In the genomic region with DNA sequence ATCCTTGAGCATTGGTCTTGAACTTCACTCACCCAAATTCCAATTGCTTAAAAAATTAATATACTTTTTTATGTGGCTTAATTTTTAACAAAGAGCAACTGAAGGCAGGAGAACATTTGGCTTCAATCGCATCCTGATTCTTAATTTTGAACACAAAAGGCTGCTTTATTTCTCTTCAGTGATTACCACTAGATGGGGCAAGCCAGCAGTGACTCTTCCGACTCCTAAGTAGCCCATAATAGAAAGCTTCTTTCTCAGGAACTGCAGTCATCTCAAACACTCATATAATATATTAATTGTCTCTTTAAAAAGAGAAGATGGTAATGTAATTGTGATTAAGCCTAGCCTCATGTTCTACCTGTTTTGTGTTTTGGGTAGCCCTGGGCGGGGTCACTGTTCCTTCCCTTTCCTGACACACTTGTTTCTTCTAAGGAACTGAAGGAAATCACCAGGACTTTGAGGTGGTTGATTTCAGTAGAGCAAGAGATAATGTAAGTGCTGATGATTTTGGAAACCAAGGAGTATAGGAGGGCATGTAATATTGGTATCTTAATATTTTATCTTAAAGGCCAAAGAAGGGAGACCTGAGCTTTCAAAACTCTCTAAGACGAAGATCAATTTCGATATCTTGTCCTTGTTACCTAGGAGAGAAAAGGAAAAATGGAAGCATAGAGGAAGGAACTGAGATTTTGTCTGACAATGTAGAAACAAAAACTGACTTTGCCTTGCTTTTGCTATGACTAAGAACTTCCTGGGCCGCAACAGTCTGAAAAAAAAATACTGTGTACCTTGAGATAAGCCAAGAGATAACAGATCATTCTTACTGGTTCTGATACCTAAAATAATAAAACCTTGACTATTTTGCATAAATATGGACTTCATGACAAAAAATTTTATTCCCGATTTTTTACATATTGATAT, we compare ENCODE assay signal across 8 cellular contexts.
DNase-seq lines count a peak whose midpoint lies in the region; ATAC-seq and TF ChIP-seq lines count a peak whose summit lies in the region.

No MANE protein-coding gene starts in this region.

- H2BK15ac ChIP-seq in IMR-90 (ENCODE audit: low read depth, low read length), result no peak overlapping the region

- no peaks in the 10 kb centered on the region for H3K9me1 ChIP-seq in IMR-90 (ENCODE audit: insufficient read depth, low read length)

- TF ChIP-seq CTCF in IMR-90 (conservative IDR thresholded peaks at IDR 0.05; ENCODE audit: low read depth, low read length) (peak; percentile 53), fibroblast of lung (conservative IDR thresholded peaks at IDR 0.05 in 1 of 2, IDR thresholded peaks at IDR 0.05 in 1 of 2; ENCODE audit: low read depth in 1 of 2, low read length in 2 of 2) (peak; percentile 54 to 72), psoas muscle (IDR thresholded peaks at IDR 0.05) (peak; percentile 38)

- H3K4me3 ChIP-seq in IMR-90 (ENCODE audit: insufficient read depth, low read depth, low read length), result no peak overlapping the region
- H3K4me3 ChIP-seq in SK-N-MC, result no peak overlapping the region
- H3K4me3 ChIP-seq in fibroblast of lung (replicated peaks in 1 of 4; ENCODE audit: control extremely low read depth in 1 of 4, insufficient read depth in 1 of 4, low read depth in 3 of 4, low read length in 4 of 4), result no peak overlapping the region
- H3K4me3 ChIP-seq in psoas muscle, result no peak overlapping the region

- H3K27ac ChIP-seq in IMR-90 (ENCODE audit: insufficient read depth, low read length) (no peak overlapping the region), SK-N-MC (no peak overlapping the region), fibroblast of lung (ENCODE audit: insufficient read depth, low read length) (no peak overlapping the region), psoas muscle (no peak overlapping the region)

- no peaks in the 10 kb centered on the region for H3K36me3 ChIP-seq in IMR-90 (ENCODE audit: control insufficient read depth, insufficient read depth, low read length)
- H3K36me3 ChIP-seq in SK-N-MC (ENCODE audit: insufficient read depth, low read length), result no peaks in the 10 kb centered on the region
- H3K36me3 ChIP-seq in fibroblast of lung (ENCODE audit: control insufficient read depth, insufficient read depth, low read length), result no peaks in the 10 kb centered on the region
- H3K36me3 ChIP-seq in psoas muscle (ENCODE audit: insufficient read depth in 1 of 2, low read depth in 1 of 2), result no peaks in the 10 kb centered on the region

- H4K8ac ChIP-seq in IMR-90 (ENCODE audit: low read depth in 2 of 2, low read length in 2 of 2), result no peak overlapping the region

- dilution Hi-C loops in IMR-90 (cut with HindIII; ENCODE audit: low sequenced_read_pairs, unreplicated experiment), result no loop called here

- H2BK5ac ChIP-seq in IMR-90 (ENCODE audit: low read depth, low read length, poor library complexity, severe bottlenecking), result no peak overlapping the region

- DNase-seq in COR-L47 (lab: John Stamatoyannopoulos, UW) (peak; percentile 51), IMR-90 (peak; percentile 35), SK-N-MC (ENCODE audit: low read depth, low spot score) (no peak), fibroblast of lung (ENCODE audit: low read depth in 2 of 2) (peak; percentile 38 to 53), psoas muscle (no peak), OCI-M2 (lab: John Stamatoyannopoulos, UW; ENCODE audit: unreplicated experiment) (no peak), NCI-H226 (no peak)

- no peak overlapping the region for H3K23ac ChIP-seq in IMR-90 (ENCODE audit: low read depth, low read length)

- ATAC-seq in GM18867 (IDR thresholded peaks at IDR 0.05; ENCODE audit: unreplicated experiment) (peak; percentile 69), IMR-90 (ENCODE audit: low read depth) (peak; percentile 51; the same call in 1 of the 2 replicates), psoas muscle (no peak)

- WGBS in IMR-90 (ENCODE audit: extremely low coverage in 2 of 2, insufficient read length in 1 of 2), 2 experiments, result 100% methylated on average over 1 of the region's 7 CpGs; no CpG with 5 or more reads in 1 of the 2 experiments
- 61 to 64% (median 62%) methylated on average over 7 of the region's 7 CpGs for WGBS in psoas muscle, 3 donors

- H3K9me3 ChIP-seq in IMR-90 (ENCODE audit: control insufficient read depth, insufficient read depth, low read length), result no peaks in the 10 kb centered on the region
- H3K9me3 ChIP-seq in SK-N-MC (ENCODE audit: low read depth, low read length), result no peaks in the 10 kb centered on the region
- H3K9me3 ChIP-seq in fibroblast of lung (ENCODE audit: control insufficient read depth, insufficient read depth, low read depth, low read length), result no peaks in the 10 kb centered on the region
- H3K9me3 ChIP-seq in psoas muscle, result no peaks in the 10 kb centered on the region

- no peak overlapping the region for H2AK9ac ChIP-seq in IMR-90 (replicated peaks; ENCODE audit: low read depth, low read length, poor library complexity)

- H3K79me1 ChIP-seq in IMR-90 (ENCODE audit: low read depth in 1 of 2, low read length in 2 of 2), result no peaks in the 10 kb centered on the region

- H3K4me2 ChIP-seq in IMR-90 (ENCODE audit: low read depth, low read length) (no peak overlapping the region), fibroblast of lung (ENCODE audit: extremely low read depth, insufficient read depth, low read length) (no peak overlapping the region)

- H2BK120ac ChIP-seq in IMR-90 (ENCODE audit: low read depth, low read length), result no peak overlapping the region

- H3K79me2 ChIP-seq in fibroblast of lung (ENCODE audit: control insufficient read depth, insufficient read depth, low read length), result no peaks in the 10 kb centered on the region

- no peak overlapping the region for H4K5ac ChIP-seq in IMR-90 (ENCODE audit: low read depth, low read length)

- no peak overlapping the region for H2AK5ac ChIP-seq in IMR-90 (ENCODE audit: low read depth, low read length)

- POLR2A ChIA-PET in IMR-90 (lab: Charles Lee; ENCODE audit: unreplicated experiment), result no interaction called here

- BruUV-seq in IMR-90 (replicated peaks; lab: Mats Ljungman, UMichigan), result no TSS peak

- no peak overlapping the region for H3K4ac ChIP-seq in IMR-90 (ENCODE audit: low read depth, low read length)

- H3K9ac ChIP-seq in IMR-90 (ENCODE audit: low read depth, low read length) (no peak overlapping the region), SK-N-MC (ENCODE audit: insufficient read length) (peak overlapping the region; percentile 46), fibroblast of lung (ENCODE audit: insufficient read depth, low read length) (no peak overlapping the region)

- H3K4me1 ChIP-seq in IMR-90 (ENCODE audit: control insufficient read depth, insufficient read depth, low read length) (no peaks in the 10 kb centered on the region), fibroblast of lung (ENCODE audit: control insufficient read depth, extremely low read depth, insufficient read depth, low read length) (no peaks in the 10 kb centered on the region), psoas muscle (no peaks in the 10 kb centered on the region)

- CTCF ChIA-PET in IMR-90 (lab: Yijun Ruan, JAX), result interaction anchor here (0.6 to 1.6 kb wide), 3 partner anchors 18 to 553 kb away, joined by 3 to 10 read pairs (median 3); no protein-coding TSS in a partner anchor

- H2AFZ ChIP-seq in IMR-90 (replicated peaks; ENCODE audit: low read length, poor library complexity), result no peak overlapping the region
- H2AFZ ChIP-seq in fibroblast of lung (ENCODE audit: low read length), result no peak overlapping the region

- TF ChIP-seq POLR2A in IMR-90 (IDR thresholded peaks at IDR 0.05; ENCODE audit: low read depth, low read length), result no peak

- no peak overlapping the region for H3K18ac ChIP-seq in IMR-90 (ENCODE audit: low read depth, low read length)

- in situ Hi-C loops in IMR-90 (cut with MboI; ENCODE audit: low sequenced_read_pairs), result no loop called here

- peak; percentile 50 for TF ChIP-seq RAD21 in IMR-90 (IDR thresholded peaks at IDR 0.05; ENCODE audit: low read length)

- H4K20me1 ChIP-seq in IMR-90 (ENCODE audit: insufficient read depth, low read length) (no peaks in the 10 kb centered on the region), fibroblast of lung (ENCODE audit: control insufficient read depth, extremely low read depth, insufficient read depth, low read length) (no peaks in the 10 kb centered on the region)

- H3K27me3 ChIP-seq in IMR-90 (ENCODE audit: control insufficient read depth, insufficient read depth, low read length), result peaks cover 10% of the 10 kb centered on the region
- H3K27me3 ChIP-seq in fibroblast of lung (ENCODE audit: control insufficient read depth, insufficient read depth, low read length), result no peaks in the 10 kb centered on the region
- H3K27me3 ChIP-seq in psoas muscle (ENCODE audit: insufficient read depth in 3 of 3, low read length in 2 of 3), result peaks cover 0 to 2% (median 0%) of the 10 kb centered on the region in 3 donors

- H3K14ac ChIP-seq in IMR-90 (replicated peaks; ENCODE audit: low read depth, low read length), result no peak overlapping the region

- intact Hi-C loops in IMR-90 (cut with micrococcal nuclease) (loop anchor here (2.0 to 5.0 kb wide), 2 partner anchors 165 to 554 kb away; no protein-coding TSS in a partner anchor), psoas muscle (cut with DNase I) (no loop called here)

- H3K56ac ChIP-seq in IMR-90 (ENCODE audit: extremely low read depth, insufficient read depth, low read length), result no peak overlapping the region

- H2BK20ac ChIP-seq in IMR-90 (ENCODE audit: low read depth, low read length), result no peak overlapping the region

- no peak overlapping the region for H4K91ac ChIP-seq in IMR-90 (ENCODE audit: insufficient read depth, low read depth, low read length)

TF ChIP-seq in IMR-90, 13 proteins besides CTCF, POLR2A, EP300 and RAD21:
- TF ChIP-seq MAZ (IDR thresholded peaks at IDR 0.05; ENCODE audit: borderline replicate concordance, low read depth, low read length), result no peak
- peak; percentile 54 for TF ChIP-seq SMC3 (IDR thresholded peaks at IDR 0.05; ENCODE audit: low read depth, low read length)

Comparison
In these comparisons a context has a peak if more than half of its experiments do, and no peak if none do; other contexts are left out.
1. DNase-seq: peak in COR-L47 (single experiment), IMR-90 (single experiment) and fibroblast of lung (2 of 2); none in SK-N-MC (single experiment), psoas muscle (0 of 2), OCI-M2 (single experiment) and NCI-H226 (single experiment).
2. ATAC-seq: peak in GM18867 (single experiment) and IMR-90 (single experiment); none in psoas muscle (0 of 4).
3. Peak in every context shown above with its lines, with median percentiles within 50 percentile points of each other: CTCF ChIP-seq.